11 cellular contexts compared by ENCODE assay signal in the genomic region with DNA sequence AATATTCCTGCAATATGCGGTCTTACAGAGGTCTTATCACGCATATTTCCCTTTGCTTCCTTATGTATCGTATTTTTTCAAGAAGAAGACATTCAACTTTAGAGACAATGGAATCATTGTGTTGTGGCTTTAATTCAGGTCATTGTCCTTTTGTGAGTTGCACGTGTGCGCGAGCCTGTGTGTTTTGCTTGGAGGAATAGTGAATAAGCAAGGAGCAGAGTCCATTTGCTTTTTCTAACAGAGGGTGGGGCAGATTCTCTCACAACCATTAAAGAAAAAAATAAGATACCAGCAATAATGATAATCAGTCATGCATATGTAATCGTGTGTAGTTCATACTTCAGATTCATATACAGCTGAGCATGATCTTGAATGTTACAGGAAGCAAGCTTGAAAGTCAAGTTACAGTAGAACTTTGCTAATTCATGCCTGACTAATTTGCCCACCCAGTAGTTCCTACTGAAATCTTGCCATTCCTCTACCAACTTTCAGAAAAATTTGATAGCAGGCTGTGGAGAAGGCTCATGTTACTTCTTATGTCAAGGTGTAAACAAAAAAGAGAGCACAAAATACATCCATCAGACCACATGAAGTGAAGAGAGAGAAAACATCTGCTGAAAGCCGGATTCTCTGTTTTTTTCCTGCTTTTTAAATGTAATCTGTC.
DNase-seq lines count a peak whose midpoint lies in the region; ATAC-seq, FAIRE-seq and TF ChIP-seq lines count a peak whose summit lies in the region.
"Had no signal": no experiment of that assay in that cellular context is flagged by ENCODE, and none has a peak within 500 bp of the region (broad histone marks: within the 10 kb centered on the region; RNA-seq: fewer than 3 reads in every experiment).

No MANE protein-coding gene starts in this region.

- CTCF ChIA-PET in PC-3 (lab: Charles Lee): no interaction called here

- H3K9me2 ChIP-seq in PC-3 (replicated peaks; ENCODE audit: low read length): no peaks in the 10 kb centered on the region

- H3K9me3 ChIP-seq in PC-3 (ENCODE audit: low read length) (no peaks in the 10 kb centered on the region), iPS-20b (ENCODE audit: insufficient read depth, low read depth, low read length) (no peaks in the 10 kb centered on the region)

- peak overlapping the region; percentile 25 for H3K4me2 ChIP-seq in PC-3 (ENCODE audit: low read length)

- DNase-seq in GM18507 (ENCODE audit: extremely low spot score, insufficient read length, low read depth): no peak
- no peak for DNase-seq in PC-3
- peak; percentile 62 for DNase-seq in retina
- DNase-seq in RPMI8226: no peak
- no peak for DNase-seq in NCI-H524 treated with DMSO at 0.1 percent for 48 hours (lab: John Stamatoyannopoulos, UW)
- DNase-seq: activated T-cell treated with anti-CD3 and anti-CD28 coated beads, Interleukin-2, amount 50 U/mL, for 1 hour; NCI-H1048 had no signal

- H2AFZ ChIP-seq in PC-3 (ENCODE audit: low read length): no peak overlapping the region

- H3K79me2 ChIP-seq in PC-3 (ENCODE audit: low read length): peaks cover 91% of the 10 kb centered on the region

- 0 out of 2 replicates have a peak overlapping the region, but pooled peaks have one; percentile 1 for H3K27ac ChIP-seq in PC-3 (ENCODE audit: low read length)
- no peak overlapping the region for H3K27ac ChIP-seq in iPS-20b (ENCODE audit: low read length)

- POLR2A ChIA-PET in PC-3 (lab: Charles Lee; ENCODE audit: unreplicated experiment): no interaction called here

- no TSS peak for BruUV-seq in PC-3 (replicated peaks; lab: Mats Ljungman, UMichigan)

- H3F3A ChIP-seq in PC-3 (ENCODE audit: low read length, unreplicated experiment): no peaks in the 10 kb centered on the region

- H3K27me3 ChIP-seq in PC-3 (ENCODE audit: low read length) (no peaks in the 10 kb centered on the region), iPS-20b (ENCODE audit: insufficient read depth, low read length) (no peaks in the 10 kb centered on the region)

- intact Hi-C loops in PC-3 (cut with micrococcal nuclease): loop anchor here (2.0 to 5.0 kb wide), 2 partner anchors 27 to 65 kb away; no protein-coding TSS in a partner anchor

- peak; percentile 48 for FAIRE-seq in GM18507 (lab: Jason Lieb, UNC)

- H3K4me3 ChIP-seq in PC-3 (ENCODE audit: low read length) (no peak overlapping the region), iPS-20b (ENCODE audit: low read length) (peak overlapping the region; percentile 17; the same call in 1 of the 2 replicates)

- no peaks in the 10 kb centered on the region; the same call in 1 of the 2 replicates for H4K20me1 ChIP-seq in PC-3 (ENCODE audit: low read length)

- H3K36me3 ChIP-seq in PC-3 (ENCODE audit: low read depth, low read length) (no peaks in the 10 kb centered on the region; the same call in 1 of the 2 replicates), iPS-20b (ENCODE audit: insufficient read depth, low read depth, low read length) (no peaks in the 10 kb centered on the region)

- no peak for TF ChIP-seq CTCF in PC-3 (conservative IDR thresholded peaks at IDR 0.05; ENCODE audit: low read depth, low read length)

- H3K9ac ChIP-seq in PC-3 (ENCODE audit: low read length) (no peak overlapping the region), iPS-20b (ENCODE audit: low read depth, low read length) (peak overlapping the region; percentile 9; the same call in 1 of the 2 replicates)

- H3K4me1 ChIP-seq in PC-3 (ENCODE audit: insufficient read depth, low read length): peaks cover 49% of the 10 kb centered on the region
- H3K4me1 ChIP-seq in iPS-20b (ENCODE audit: insufficient read depth, low read length): peaks cover 29% of the 10 kb centered on the region

- ATAC-seq in PC-3 (no peak; the same call in 1 of the 2 replicates), GM18868 (IDR thresholded peaks at IDR 0.05; ENCODE audit: unreplicated experiment) (no peak), GM21367 (IDR thresholded peaks at IDR 0.05; ENCODE audit: unreplicated experiment) (no peak)
- ATAC-seq: stimulated activated effector memory CD8-positive, alpha-beta T cell treated with anti-CD3 and anti-CD28 coated beads, Interleukin-12 subunit alpha, Interleukin-12 subunit beta, amount 100 ng/mL, for 72 hours had no signal
